Comparison of ENCODE assay signal across 26 cellular contexts in the genomic region with DNA sequence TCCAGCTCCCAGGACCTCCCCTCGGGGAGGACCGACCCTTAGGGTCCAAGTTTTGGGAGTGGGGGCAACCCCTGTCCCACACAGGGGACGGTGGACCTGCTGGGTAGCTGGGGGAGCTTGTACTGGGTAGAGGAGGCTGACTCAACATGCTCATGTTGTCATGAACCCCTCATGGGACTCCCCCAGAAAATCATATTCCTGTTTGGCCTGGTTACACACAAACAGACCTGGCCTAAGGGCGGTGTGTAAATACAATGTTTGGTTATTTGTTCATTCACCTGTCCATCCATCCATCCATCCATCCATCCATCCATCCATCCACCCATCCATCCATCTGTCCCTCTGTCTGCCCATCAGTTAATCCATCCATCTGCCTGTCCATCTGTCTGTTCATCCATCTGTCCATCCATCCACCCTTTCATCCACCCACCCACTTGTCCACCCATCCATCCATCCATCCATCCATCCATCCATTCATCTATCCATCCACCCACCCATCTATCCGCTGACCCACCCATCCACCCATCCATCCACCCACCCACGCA.
"Had no signal": no experiment of that assay in that cellular context is flagged by ENCODE, and none has a peak within 500 bp of the region (broad histone marks: within the 10 kb centered on the region; RNA-seq: fewer than 3 reads in every experiment).

No MANE protein-coding gene starts in this region.

- H3K27ac ChIP-seq: adrenal gland, ascending aorta, brain microvascular endothelial cell, gastrocnemius medialis, left ventricle myocardium inferior, pancreas, psoas muscle, thoracic aorta, uterus had no signal

- H3K9me3 Mint-ChIP-seq: activated naive CD4-positive, alpha-beta T cell treated with anti-CD3 and anti-CD28 coated beads for 36 hours; activated naive CD8-positive, alpha-beta T cell treated with anti-CD3 and anti-CD28 coated beads for 36 hours; dendritic cell treated with granulocyte-macrophage colony-stimulating factor and Interleukin-4, amounts not matched to agents 40 ng/mL and 50 ng/mL, for 4 days; nephron progenitor cell had no signal

- H3K4me1 ChIP-seq: ascending aorta, gastrocnemius medialis, pancreas, uterus had no signal

- H3K36me3 Mint-ChIP-seq: activated naive CD8-positive, alpha-beta T cell treated with anti-CD3 and anti-CD28 coated beads for 36 hours had no signal

- H3K27me3 Mint-ChIP-seq: activated naive CD8-positive, alpha-beta T cell treated with anti-CD3 and anti-CD28 coated beads for 36 hours had no signal

- FAIRE-seq: endometrium, islet of Langerhans, pancreas had no signal

- H3K27me3 ChIP-seq: adrenal gland, ascending aorta, brain microvascular endothelial cell, gastrocnemius medialis, pancreas, uterus had no signal

- H3K27ac Mint-ChIP-seq: activated naive CD4-positive, alpha-beta T cell treated with anti-CD3 and anti-CD28 coated beads for 36 hours; activated naive CD8-positive, alpha-beta T cell treated with anti-CD3 and anti-CD28 coated beads for 36 hours; dendritic cell treated with granulocyte-macrophage colony-stimulating factor and Interleukin-4, amounts not matched to agents 40 ng/mL and 50 ng/mL, for 4 days had no signal

- DNase-seq: activated CD4-positive, alpha-beta T cell treated with anti-CD3 and anti-CD28 coated beads for 4 hours; activated CD4-positive, alpha-beta T cell treated with anti-CD3 and anti-CD28 coated beads, Interleukin-2, amount 50 U/mL, for 4 hours; activated naive CD4-positive, alpha-beta T cell treated with anti-CD3 and anti-CD28 coated beads for 36 hours; activated naive CD8-positive, alpha-beta T cell treated with anti-CD3 and anti-CD28 coated beads for 36 hours; brain microvascular endothelial cell; central memory CD4-positive, alpha-beta T cell; erythroblast; glutamatergic neuron; mammary epithelial cell; nephron progenitor cell; nucleus accumbens; stimulated activated CD4-positive, alpha-beta T cell treated with anti-CD3 and anti-CD28 coated beads, Interleukin-2, amount 100 ng/mL, for 48 hours; stimulated activated naive CD8-positive, alpha-beta T cell treated with anti-CD3 and anti-CD28 coated beads, Interleukin-15, Interleukin-2, amounts not matched to agents 100 U/mL and 50 U/mL, for 24 hours; T-helper 2 cell; trophoblast cell; uterus had no signal

- H3K9me3 ChIP-seq: adrenal gland, ascending aorta, gastrocnemius medialis, left ventricle myocardium inferior, pancreas, psoas muscle, thoracic aorta, uterus had no signal

- H3K36me3 ChIP-seq: adrenal gland, ascending aorta, brain microvascular endothelial cell, gastrocnemius medialis, left ventricle myocardium inferior, pancreas, thoracic aorta, uterus had no signal

- H3K4me3 Mint-ChIP-seq: activated naive CD4-positive, alpha-beta T cell treated with anti-CD3 and anti-CD28 coated beads for 36 hours; activated naive CD8-positive, alpha-beta T cell treated with anti-CD3 and anti-CD28 coated beads for 36 hours; dendritic cell treated with granulocyte-macrophage colony-stimulating factor and Interleukin-4, amounts not matched to agents 40 ng/mL and 50 ng/mL, for 4 days; nephron progenitor cell had no signal

- H3K4me3 ChIP-seq: adrenal gland, ascending aorta, gastrocnemius medialis, left ventricle myocardium inferior, pancreas, psoas muscle, thoracic aorta, uterus had no signal

- ATAC-seq: gastrocnemius medialis; pancreas; psoas muscle; stimulated activated naive CD8-positive, alpha-beta T cell treated with anti-CD3 and anti-CD28 coated beads, Interleukin-15, Interleukin-2, amounts not matched to agents 100 U/mL and 50 U/mL, for 24 hours had no signal
